Comparison of ENCODE assay signal across 19 cellular contexts in genomic region chr1:40976952-40977690, GRCh38. TPM values are rescaled to one million over a fixed set of nuclear protein-coding genes. Genes with fewer than 3 reads are reported as not detected.
DNase-seq lines count a peak whose midpoint lies in the region; ATAC-seq lines count a peak whose summit lies in the region.
"Had no signal": no experiment of that assay in that cellular context is flagged by ENCODE, and none has a peak within 500 bp of the region (broad histone marks: within the 10 kb centered on the region; RNA-seq: fewer than 3 reads in every experiment).

No MANE protein-coding gene starts in this region.

- no peaks in the 10 kb centered on the region for H3K27me3 Mint-ChIP-seq in CD4-positive, CD25-positive, alpha-beta regulatory T cell
- no peaks in the 10 kb centered on the region for H3K27me3 Mint-ChIP-seq in central memory CD8-positive, alpha-beta T cell
- H3K27me3 Mint-ChIP-seq in natural killer cell treated with Interleukin-12 subunit alpha and Interleukin-12 subunit beta and Interleukin-15 and Interleukin-18, amount 100 ng/mL, for 72 hours, result peaks cover 0 to 3% of the 10 kb centered on the region in 2 donors

- H4K20me1 ChIP-seq in Karpas-422 (ENCODE audit: insufficient read depth, low read depth, low read length), result peaks cover 4% of the 10 kb centered on the region

- no peaks in the 10 kb centered on the region for H3K27me3 ChIP-seq in CD4-positive, CD25-positive, alpha-beta regulatory T cell (ENCODE audit: control insufficient read depth, insufficient read depth, low read length)
- no peaks in the 10 kb centered on the region for H3K27me3 ChIP-seq in Karpas-422 (ENCODE audit: low read length)
- H3K27me3 ChIP-seq: adrenal gland, gastroesophageal sphincter had no signal

- H3K9ac ChIP-seq in Karpas-422 (ENCODE audit: low read length), result no peak overlapping the region

- peak overlapping the region; percentile 14 to 83 (median 50) for H3K4me3 Mint-ChIP-seq in CD4-positive, CD25-positive, alpha-beta regulatory T cell
- H3K4me3 Mint-ChIP-seq in central memory CD8-positive, alpha-beta T cell, result peak overlapping the region; percentile 9
- H3K4me3 Mint-ChIP-seq in natural killer cell treated with Interleukin-12 subunit alpha and Interleukin-12 subunit beta and Interleukin-15 and Interleukin-18, amount 100 ng/mL, for 72 hours, result peak overlapping the region; percentile 19

- H3K9me3 Mint-ChIP-seq in CD4-positive, CD25-positive, alpha-beta regulatory T cell, result no peaks in the 10 kb centered on the region
- H3K9me3 Mint-ChIP-seq in central memory CD8-positive, alpha-beta T cell, result no peaks in the 10 kb centered on the region
- H3K9me3 Mint-ChIP-seq in natural killer cell treated with Interleukin-12 subunit alpha and Interleukin-12 subunit beta and Interleukin-15 and Interleukin-18, amount 100 ng/mL, for 72 hours, result no peaks in the 10 kb centered on the region
- H3K9me3 Mint-ChIP-seq in activated naive CD4-positive, alpha-beta T cell treated with anti-CD3 and anti-CD28 coated beads, Interleukin-2, amount 50 U/mL, for 72 hours, result no peaks in the 10 kb centered on the region

- no peak overlapping the region for H2AFZ ChIP-seq in Karpas-422 (ENCODE audit: low read length)

- H3K4me1 Mint-ChIP-seq in CD4-positive, CD25-positive, alpha-beta regulatory T cell, result peaks cover 7 to 21% (median 18%) of the 10 kb centered on the region in 4 donors
- peaks cover 18% of the 10 kb centered on the region for H3K4me1 Mint-ChIP-seq in central memory CD8-positive, alpha-beta T cell
- peaks cover 20 to 34% of the 10 kb centered on the region in 2 donors for H3K4me1 Mint-ChIP-seq in natural killer cell treated with Interleukin-12 subunit alpha and Interleukin-12 subunit beta and Interleukin-15 and Interleukin-18, amount 100 ng/mL, for 72 hours (ENCODE audit: low read depth in 2 of 2)

- no peak overlapping the region for H3K27ac ChIP-seq in CD4-positive, CD25-positive, alpha-beta regulatory T cell (ENCODE audit: insufficient read depth, low read length, poor library complexity, severe bottlenecking)
- no peak overlapping the region for H3K27ac ChIP-seq in Karpas-422 (ENCODE audit: low read length)
- H3K27ac ChIP-seq: adrenal gland, gastroesophageal sphincter, HL-60, SK-N-MC had no signal

- no peaks in the 10 kb centered on the region for H3K36me3 Mint-ChIP-seq in CD4-positive, CD25-positive, alpha-beta regulatory T cell
- peaks cover 17% of the 10 kb centered on the region for H3K36me3 Mint-ChIP-seq in central memory CD8-positive, alpha-beta T cell (ENCODE audit: insufficient read depth)
- peaks cover 9% of the 10 kb centered on the region for H3K36me3 Mint-ChIP-seq in natural killer cell treated with Interleukin-12 subunit alpha and Interleukin-12 subunit beta and Interleukin-15 and Interleukin-18, amount 100 ng/mL, for 72 hours
- H3K36me3 Mint-ChIP-seq in activated naive CD4-positive, alpha-beta T cell treated with anti-CD3 and anti-CD28 coated beads, Interleukin-2, amount 50 U/mL, for 72 hours, result peaks cover 11 to 19% of the 10 kb centered on the region in 2 donors

- no peaks in the 10 kb centered on the region for H3K36me3 ChIP-seq in CD4-positive, CD25-positive, alpha-beta regulatory T cell (ENCODE audit: control insufficient read depth, insufficient read depth, low read length)
- H3K36me3 ChIP-seq in Karpas-422 (ENCODE audit: insufficient read depth, low read length), result peaks cover 11% of the 10 kb centered on the region; the same call in 1 of the 2 replicates
- H3K36me3 ChIP-seq: adrenal gland, gastroesophageal sphincter had no signal

- no peak for ATAC-seq in CD4-positive, CD25-positive, alpha-beta regulatory T cell (ENCODE audit: low read depth in 2 of 2)
- no peak for ATAC-seq in central memory CD8-positive, alpha-beta T cell (replicated peaks; ENCODE audit: extremely low read depth, poor library complexity, severe bottlenecking)
- ATAC-seq in natural killer cell treated with Interleukin-12 subunit alpha and Interleukin-12 subunit beta and Interleukin-15 and Interleukin-18, amount 100 ng/mL, for 72 hours, result no peak
- no peak for ATAC-seq in left lobe of liver
- ATAC-seq in activated naive CD4-positive, alpha-beta T cell treated with anti-CD3 and anti-CD28 coated beads, Interleukin-2, amount 50 U/mL, for 72 hours, result no peak
- ATAC-seq: activated CD4-positive, CD25-positive, alpha-beta regulatory T cell treated with anti-CD3 and anti-CD28 coated beads, Interleukin-2, amount 50 U/mL, for 24 hours; gastroesophageal sphincter had no signal

- H3K27ac Mint-ChIP-seq in CD4-positive, CD25-positive, alpha-beta regulatory T cell, result no peak overlapping the region
- no peak overlapping the region for H3K27ac Mint-ChIP-seq in central memory CD8-positive, alpha-beta T cell (ENCODE audit: low read depth)
- H3K27ac Mint-ChIP-seq in natural killer cell treated with Interleukin-12 subunit alpha and Interleukin-12 subunit beta and Interleukin-15 and Interleukin-18, amount 100 ng/mL, for 72 hours, result no peak overlapping the region
- H3K27ac Mint-ChIP-seq in activated naive CD4-positive, alpha-beta T cell treated with anti-CD3 and anti-CD28 coated beads, Interleukin-2, amount 50 U/mL, for 72 hours, result no peak overlapping the region

- peaks cover 22% of the 10 kb centered on the region for H3K79me2 ChIP-seq in Karpas-422 (ENCODE audit: low read length)

- no peak overlapping the region for H3K4me3 ChIP-seq in CD4-positive, CD25-positive, alpha-beta regulatory T cell (ENCODE audit: low read depth, low read length)
- H3K4me3 ChIP-seq in Karpas-422 (ENCODE audit: low read length), result no peak overlapping the region
- H3K4me3 ChIP-seq: adrenal gland, gastroesophageal sphincter, SK-N-MC had no signal

- no peak overlapping the region for H3K4me2 ChIP-seq in Karpas-422 (ENCODE audit: low read depth, low read length, poor library complexity, severe bottlenecking)

- H3K9me3 ChIP-seq in CD4-positive, CD25-positive, alpha-beta regulatory T cell (ENCODE audit: control insufficient read depth in 2 of 2, low read length in 2 of 2), result no peaks in the 10 kb centered on the region
- H3K9me3 ChIP-seq in Karpas-422 (ENCODE audit: low read length), result no peaks in the 10 kb centered on the region
- H3K9me3 ChIP-seq: adrenal gland, gastroesophageal sphincter had no signal

- peaks cover 23% of the 10 kb centered on the region for H3K4me1 ChIP-seq in CD4-positive, CD25-positive, alpha-beta regulatory T cell (ENCODE audit: control insufficient read depth, insufficient read depth, low read length, poor library complexity, severe bottlenecking)
- H3K4me1 ChIP-seq in Karpas-422 (ENCODE audit: low read length), result peaks cover 21% of the 10 kb centered on the region

- DNase-seq in CD4-positive, CD25-positive, alpha-beta regulatory T cell, result no peak
- DNase-seq in Karpas-422, result peak; percentile 23
- no peak for DNase-seq in central memory CD8-positive, alpha-beta T cell (ENCODE audit: low spot score in 2 of 2)
- no peak for DNase-seq in natural killer cell treated with Interleukin-12 subunit alpha and Interleukin-12 subunit beta and Interleukin-15 and Interleukin-18, amount 100 ng/mL, for 72 hours (ENCODE audit: low spot score)
- DNase-seq in NCI-H345 treated with DMSO at 0.1 percent for 48 hours (lab: John Stamatoyannopoulos, UW; ENCODE audit: unreplicated experiment), result no peak
- no peak for DNase-seq in left lobe of liver (ENCODE audit: low spot score)
- no peak for DNase-seq in activated naive CD4-positive, alpha-beta T cell treated with anti-CD3 and anti-CD28 coated beads, Interleukin-2, amount 50 U/mL, for 72 hours (ENCODE audit: low spot score in 2 of 2)
- DNase-seq in midbrain (lab: John Stamatoyannopoulos, UW), result no peak
- DNase-seq: adrenal gland; effector CD4-positive, alpha-beta T cell; GF-D8; MM.1S; NCI-H2171 treated with DMSO at 0.1 percent for 48 hours; retina had no signal

- no peaks in the 10 kb centered on the region for H3K9me2 ChIP-seq in Karpas-422 (replicated peaks; ENCODE audit: insufficient read depth, low read length)

RNA-seq across cellular contexts. Expression of gene CTPS1, which starts 2.4 kb away (rescaled TPM):
- total RNA-seq in CD4-positive, CD25-positive, alpha-beta regulatory T cell, result 42.5 TPM
- 10 to 100 TPM; 12.5 to 14.9 (median 13.2) TPM for polyA plus RNA-seq in CD4-positive, CD25-positive, alpha-beta regulatory T cell
- 34.4 and 61.3 TPM in 2 replicates for total RNA-seq in Karpas-422 (2014; rRNA removed; shearing (Covaris generic); ENCODE audit: low replicate concordance)
- 100 to 1,000 TPM in 1 of 2 donors, 10 to 100 TPM in 1; 83.1 to 152 TPM for total RNA-seq in natural killer cell treated with Interleukin-12 subunit alpha and Interleukin-12 subunit beta and Interleukin-15 and Interleukin-18, amount 100 ng/mL, for 72 hours
- total RNA-seq in left lobe of liver, result 35.6 TPM
- total RNA-seq in activated naive CD4-positive, alpha-beta T cell treated with anti-CD3 and anti-CD28 coated beads, Interleukin-2, amount 50 U/mL, for 72 hours, result 10 to 100 TPM; 72.8 to 92.9 TPM

RNA-seq across cellular contexts. Expression of gene SLFNL1, which starts 44.4 kb away (rescaled TPM):
- total RNA-seq in CD4-positive, CD25-positive, alpha-beta regulatory T cell, result 0.30 TPM
- polyA plus RNA-seq in CD4-positive, CD25-positive, alpha-beta regulatory T cell, result under 1 TPM in 3 of 4 donors, not detected in 1; 0.07 to 0.41 (median 0.38) TPM
- 0.89 and 1.5 TPM in 2 replicates for total RNA-seq in Karpas-422 (2014; rRNA removed; shearing (Covaris generic); ENCODE audit: low replicate concordance)
- under 1 TPM; 0.14 to 0.33 TPM for total RNA-seq in natural killer cell treated with Interleukin-12 subunit alpha and Interleukin-12 subunit beta and Interleukin-15 and Interleukin-18, amount 100 ng/mL, for 72 hours
- not detected for total RNA-seq in left lobe of liver
- under 1 TPM; 0.11 to 0.39 TPM for total RNA-seq in activated naive CD4-positive, alpha-beta T cell treated with anti-CD3 and anti-CD28 coated beads, Interleukin-2, amount 50 U/mL, for 72 hours
- total RNA-seq: H4 had no signal
